In genomic region chr3:180913582-180914404, GRCh38 we compare ENCODE assay signal across 8 cellular contexts. TPM values are rescaled to one million over a fixed set of nuclear protein-coding genes. Genes with fewer than 3 reads are reported as not detected.
DNase-seq lines count a peak whose midpoint lies in the region; ATAC-seq and TF ChIP-seq lines count a peak whose summit lies in the region.

No MANE protein-coding gene starts in this region.

- no peak for TF ChIP-seq CTCF in CD14-positive monocyte (IDR thresholded peaks at IDR 0.05)

- H3K27me3 Mint-ChIP-seq in CD14-positive monocyte (ENCODE audit: low read depth in 3 of 3), result peaks cover 0 to 2% (median 0%) of the 10 kb centered on the region in 3 donors
- no peaks in the 10 kb centered on the region for H3K27me3 Mint-ChIP-seq in central memory CD8-positive, alpha-beta T cell

- peaks cover 0 to 18% of the 10 kb centered on the region in 2 donors for H3K36me3 Mint-ChIP-seq in CD14-positive monocyte
- peaks cover 16% of the 10 kb centered on the region for H3K36me3 Mint-ChIP-seq in central memory CD8-positive, alpha-beta T cell (ENCODE audit: insufficient read depth)

- peak overlapping the region in 6 of 7 donors; percentile 91 to 98 (median 96) for H3K27ac Mint-ChIP-seq in CD14-positive monocyte
- peak overlapping the region; percentile 97 for H3K27ac Mint-ChIP-seq in central memory CD8-positive, alpha-beta T cell (ENCODE audit: low read depth)

- no peaks in the 10 kb centered on the region for H3K27me3 ChIP-seq in mucosa of rectum (ENCODE audit: control insufficient read depth in 2 of 2, insufficient read depth in 2 of 2, low read length in 2 of 2)

- intact Hi-C loops in CD14-positive monocyte (cut with micrococcal nuclease), result loop anchor here in 1 of 2 donors (5.0 kb wide), 1 partner anchor 74 kb away; the partner anchor contains the start of gene DNAJC19

- H3K4me3 ChIP-seq in mucosa of rectum (ENCODE audit: low read length in 2 of 2), result peak overlapping the region; percentile 97 to 99

- no peak overlapping the region for H3K27ac ChIP-seq in mucosa of rectum (ENCODE audit: low read depth in 2 of 2, low read length in 2 of 2)

- H3K9ac ChIP-seq in mucosa of rectum (ENCODE audit: low read depth in 1 of 2, low read length in 2 of 2), result peak overlapping the region in 1 of 2 donors; percentile 97

- DNase-seq in CD14-positive monocyte (ENCODE audit: low spot score) (no peak), LHCN-M2 (ENCODE audit: low read depth) (peak; percentile 48), midbrain (lab: John Stamatoyannopoulos, UW) (no peak), SHP77 treated with DMSO at 0.1 percent for 48 hours (lab: John Stamatoyannopoulos, UW) (no peak)
- no peak for DNase-seq in central memory CD8-positive, alpha-beta T cell (ENCODE audit: low spot score in 2 of 2)

- no peaks in the 10 kb centered on the region for H3K9me3 Mint-ChIP-seq in CD14-positive monocyte
- H3K9me3 Mint-ChIP-seq in central memory CD8-positive, alpha-beta T cell, result no peaks in the 10 kb centered on the region

- no peaks in the 10 kb centered on the region for H3K9me3 ChIP-seq in mucosa of rectum (ENCODE audit: control insufficient read depth in 2 of 2, low read length in 2 of 2)

- peaks cover 6 to 15% of the 10 kb centered on the region in 2 donors for H3K4me1 ChIP-seq in mucosa of rectum (ENCODE audit: control insufficient read depth in 2 of 2, insufficient read depth in 2 of 2, low read length in 2 of 2)

- peaks cover 24% of the 10 kb centered on the region for H3K4me1 Mint-ChIP-seq in CD14-positive monocyte
- peaks cover 46% of the 10 kb centered on the region for H3K4me1 Mint-ChIP-seq in central memory CD8-positive, alpha-beta T cell

- no peak for ATAC-seq in central memory CD8-positive, alpha-beta T cell (replicated peaks; ENCODE audit: extremely low read depth, poor library complexity, severe bottlenecking)
- ATAC-seq in GM21619 (IDR thresholded peaks at IDR 0.05; ENCODE audit: unreplicated experiment), result no peak
- ATAC-seq in GM18517 (IDR thresholded peaks at IDR 0.05; ENCODE audit: unreplicated experiment), result no peak

- H3K36me3 ChIP-seq in mucosa of rectum (ENCODE audit: control insufficient read depth in 2 of 2, insufficient read depth in 2 of 2, low read length in 2 of 2), result no peaks in the 10 kb centered on the region

- H3K4me3 Mint-ChIP-seq in CD14-positive monocyte, result peak overlapping the region; percentile 90 to 96
- peak overlapping the region; percentile 79 for H3K4me3 Mint-ChIP-seq in central memory CD8-positive, alpha-beta T cell

RNA-seq across cellular contexts. Expression of gene FXR1, which starts 1.3 kb away (rescaled TPM):
- polyA plus RNA-seq in CD14-positive monocyte, result 10 to 100 TPM; 22.4 to 32.3 TPM
- 152 and 180 TPM in 2 replicates for total RNA-seq in LHCN-M2 (2014; rRNA removed)
- 87.8 TPM for polyA plus RNA-seq in LHCN-M2 (2012)
